14 cellular contexts compared by ENCODE assay signal in the genomic region with DNA sequence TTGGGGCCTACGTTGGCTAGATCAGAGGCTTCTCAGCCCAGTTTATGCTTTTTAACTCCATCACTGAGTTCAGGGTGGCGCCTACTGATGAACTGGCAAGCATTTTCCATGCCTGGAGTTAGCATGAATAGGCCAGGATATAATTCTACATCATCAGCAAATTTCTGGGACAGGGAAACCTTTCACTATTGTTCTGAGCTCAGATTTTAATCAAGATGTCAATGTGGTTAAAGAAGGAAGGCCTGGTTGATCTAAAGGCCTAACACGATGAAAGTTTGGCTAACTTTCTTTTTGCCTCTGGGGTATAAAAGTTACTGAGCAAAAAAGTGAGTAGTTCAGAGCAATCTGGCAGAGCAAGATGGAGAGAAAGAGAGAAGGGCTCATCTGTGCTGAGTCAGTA. TPM values are rescaled to one million over a fixed set of nuclear protein-coding genes. Genes with fewer than 3 reads are reported as not detected.
DNase-seq lines count a peak whose midpoint lies in the region; ATAC-seq, FAIRE-seq and TF ChIP-seq lines count a peak whose summit lies in the region.
"Had no signal": no experiment of that assay in that cellular context is flagged by ENCODE, and none has a peak within 500 bp of the region (broad histone marks: within the 10 kb centered on the region; RNA-seq: fewer than 3 reads in every experiment).

No MANE protein-coding gene starts in this region.

- H3K4me1 ChIP-seq in left ventricle myocardium inferior (peaks cover 6% of the 10 kb centered on the region), right atrium auricular region (no peaks in the 10 kb centered on the region), K562 (replicated peaks in 1 of 2; ENCODE audit: control insufficient read depth in 2 of 2, insufficient read depth in 2 of 2, low read length in 2 of 2) (peaks cover 12 to 23% of the 10 kb centered on the region in 2 experiments; a peak in 4 of 5 replicates), vagina (peaks cover 15% of the 10 kb centered on the region)
- H3K4me1 ChIP-seq: body of pancreas had no signal

- no peaks in the 10 kb centered on the region for H4K20me1 ChIP-seq in K562 (replicated peaks; ENCODE audit: control insufficient read depth, insufficient read depth, low read length)

- H3K36me3 Mint-ChIP-seq in mesothelial cell of epicardium: no peaks in the 10 kb centered on the region
- no peaks in the 10 kb centered on the region for H3K36me3 Mint-ChIP-seq in activated T-helper 17 cell treated with anti-CD3 and anti-CD28 coated beads, Interleukin-2, amount 50 U/mL, for 72 hours (ENCODE audit: low read depth)

- H3K36me3 ChIP-seq in left ventricle myocardium inferior: no peaks in the 10 kb centered on the region
- H3K36me3 ChIP-seq in right atrium auricular region: no peaks in the 10 kb centered on the region
- no peaks in the 10 kb centered on the region for H3K36me3 ChIP-seq in K562 (ENCODE audit: control insufficient read depth, insufficient read depth, low read length)
- no peaks in the 10 kb centered on the region for H3K36me3 ChIP-seq in vagina
- H3K36me3 ChIP-seq: upper lobe of right lung had no signal

- H3K79me2 ChIP-seq in K562 (ENCODE audit: control insufficient read depth, insufficient read depth, low read length): no peaks in the 10 kb centered on the region

- POLR2A ChIA-PET in K562 (lab: Yijun Ruan, JAX): interaction anchor here (0.9 to 1.6 kb wide), 2 partner anchors 18 to 101 kb away, joined by 3 read pairs; no protein-coding TSS in a partner anchor
- POLR2A ChIA-PET in RWPE1 (lab: Yijun Ruan, JAX; ENCODE audit: low non-redundant PET): no interaction called here

- DNase-seq in left ventricle myocardium inferior (no peak), right atrium auricular region (ENCODE audit: low spot score) (no peak), K562 (ENCODE audit: extremely low read depth in 1 of 4, low spot score in 3 of 4) (peak in 1 of 4 experiments; percentile 3), mesothelial cell of epicardium (ENCODE audit: low spot score in 2 of 2, unreplicated experiment in 2 of 2) (no peak), vagina (ENCODE audit: extremely low spot score in 2 of 2) (no peak), RWPE1 (ENCODE audit: low spot score) (no peak)
- DNase-seq: body of pancreas; effector CD8-positive, alpha-beta T cell; SK-N-SH; stimulated activated CD4-positive, alpha-beta T cell treated with anti-CD3 and anti-CD28 coated beads, Interleukin-15, amount 100 ng/mL, for 24 hours had no signal

- H3K9me3 ChIP-seq in left ventricle myocardium inferior (replicated peaks) (no peaks in the 10 kb centered on the region), right atrium auricular region (no peaks in the 10 kb centered on the region), K562 (replicated peaks; ENCODE audit: control insufficient read depth, insufficient read depth, low read depth, low read length) (no peaks in the 10 kb centered on the region), vagina (no peaks in the 10 kb centered on the region)
- H3K9me3 ChIP-seq: body of pancreas, SK-N-SH, upper lobe of right lung had no signal

- 0 out of 4 replicates have a peak overlapping the region, but pooled peaks of 1 of the 2 experiments have one; percentile 22 for H3K9ac ChIP-seq in K562 (ENCODE audit: insufficient read depth in 1 of 2, low read depth in 2 of 2, low read length in 2 of 2)
- H3K9ac ChIP-seq: SK-N-SH had no signal

- no peak for TF ChIP-seq EP300 in K562 (IDR thresholded peaks at IDR 0.05; ENCODE audit: low read length)

- H3K9me3 Mint-ChIP-seq in mesothelial cell of epicardium: no peaks in the 10 kb centered on the region
- H3K9me3 Mint-ChIP-seq in activated T-helper 17 cell treated with anti-CD3 and anti-CD28 coated beads, Interleukin-2, amount 50 U/mL, for 72 hours: no peaks in the 10 kb centered on the region

- H3K9me1 ChIP-seq in K562 (ENCODE audit: control insufficient read depth, insufficient read depth, low read length): no peaks in the 10 kb centered on the region

- TF ChIP-seq CTCF in left ventricle myocardium inferior (IDR thresholded peaks at IDR 0.05; ENCODE audit: borderline replicate concordance) (no peak), right atrium auricular region (IDR thresholded peaks at IDR 0.05) (no peak), K562 (IDR thresholded peaks at IDR 0.05 in 2 of 3, conservative IDR thresholded peaks at IDR 0.05 in 1 of 3; ENCODE audit: insufficient read depth in 2 of 3, low read depth in 1 of 3, low read length in 3 of 3) (no peak), mesothelial cell of epicardium (IDR thresholded peaks at IDR 0.05; ENCODE audit: unreplicated experiment) (no peak), vagina (IDR thresholded peaks at IDR 0.05) (no peak), RWPE1 (conservative IDR thresholded peaks at IDR 0.05; ENCODE audit: low read depth) (no peak)

- in situ Hi-C loops in K562 (cut with MboI): no loop called here

- ATAC-seq in K562 (no peak), HG02759 (IDR thresholded peaks at IDR 0.05; ENCODE audit: unreplicated experiment) (no peak)
- ATAC-seq in activated T-helper 17 cell treated with anti-CD3 and anti-CD28 coated beads, Interleukin-2, amount 50 U/mL, for 72 hours (replicated peaks): no peak
- ATAC-seq: body of pancreas, upper lobe of right lung had no signal

- no peak overlapping the region for H3K4me2 ChIP-seq in K562 (ENCODE audit: insufficient read depth, low read length)
- H3K4me2 ChIP-seq: SK-N-SH had no signal

- H3K27ac Mint-ChIP-seq in mesothelial cell of epicardium: peak overlapping the region; percentile 22
- H3K27ac Mint-ChIP-seq in activated T-helper 17 cell treated with anti-CD3 and anti-CD28 coated beads, Interleukin-2, amount 50 U/mL, for 72 hours: no peak overlapping the region

- CTCF ChIA-PET in K562 (lab: Yijun Ruan, JAX; ENCODE audit: low intra/inter-chr PET ratio): no interaction called here
- CTCF ChIA-PET in RWPE1 (lab: Yijun Ruan, JAX): no interaction called here

- no TSS peak for BruUV-seq in K562 (replicated peaks; lab: Mats Ljungman, UMichigan)

- H3K4me1 Mint-ChIP-seq in mesothelial cell of epicardium: peaks cover 3% of the 10 kb centered on the region
- H3K4me1 Mint-ChIP-seq in activated T-helper 17 cell treated with anti-CD3 and anti-CD28 coated beads, Interleukin-2, amount 50 U/mL, for 72 hours: no peaks in the 10 kb centered on the region

- peak overlapping the region; percentile 84 for H2AFZ ChIP-seq in K562 (ENCODE audit: low read depth, low read length)

- TF ChIP-seq RAD21 in K562 (CRISPR knock-in tag; conservative IDR thresholded peaks at IDR 0.05 in 1 of 2, IDR thresholded peaks at IDR 0.05 in 1 of 2): no peak

- 67% methylated on average over 3 of the region's 3 CpGs for WGBS in K562 (ENCODE audit: insufficient coverage, low coverage, missing lambda C conversion rate)

- H3K4me3 ChIP-seq in left ventricle myocardium inferior (no peak overlapping the region), right atrium auricular region (no peak overlapping the region), K562 (no peak overlapping the region), vagina (no peak overlapping the region)
- H3K4me3 ChIP-seq: body of pancreas, upper lobe of right lung had no signal

- FAIRE-seq in K562 (lab: Jason Lieb, UNC): no peak

- intact Hi-C loops in left ventricle myocardium inferior (cut with micrococcal nuclease): no loop called here
- intact Hi-C loops in K562 (cut with micrococcal nuclease): no loop called here
- intact Hi-C loops in vagina (cut with DNase I): no loop called here

- H3K27me3 Mint-ChIP-seq in mesothelial cell of epicardium (ENCODE audit: low read depth): peaks cover 1% of the 10 kb centered on the region
- H3K27me3 Mint-ChIP-seq in activated T-helper 17 cell treated with anti-CD3 and anti-CD28 coated beads, Interleukin-2, amount 50 U/mL, for 72 hours: no peaks in the 10 kb centered on the region

- no peaks in the 10 kb centered on the region for H3K27me3 ChIP-seq in left ventricle myocardium inferior (ENCODE audit: low read depth)
- no peaks in the 10 kb centered on the region for H3K27me3 ChIP-seq in right atrium auricular region
- H3K27me3 ChIP-seq in K562 (ENCODE audit: control insufficient read depth in 2 of 2, insufficient read depth in 2 of 2, low read length in 2 of 2): no peaks in the 10 kb centered on the region
- no peaks in the 10 kb centered on the region for H3K27me3 ChIP-seq in vagina
- H3K27me3 ChIP-seq: body of pancreas, upper lobe of right lung had no signal

- no peak overlapping the region for H3K4me3 Mint-ChIP-seq in mesothelial cell of epicardium
- no peak overlapping the region for H3K4me3 Mint-ChIP-seq in activated T-helper 17 cell treated with anti-CD3 and anti-CD28 coated beads, Interleukin-2, amount 50 U/mL, for 72 hours

- TF ChIP-seq POLR2A in K562 (conservative IDR thresholded peaks at IDR 0.05) (no peak), vagina (IDR thresholded peaks at IDR 0.05) (no peak)

- H3K27ac ChIP-seq in left ventricle myocardium inferior (replicated peaks) (peak overlapping the region; percentile 65), right atrium auricular region (no peak overlapping the region), K562 (ENCODE audit: extremely low read depth, low read depth, low read length) (peak overlapping the region; percentile 69; the same call in 1 of the 3 replicates), vagina (peak overlapping the region; percentile 5), RWPE1 (no peak overlapping the region)
- H3K27ac ChIP-seq: body of pancreas, upper lobe of right lung had no signal

RNA-seq across cellular contexts. Expression of a gene that starts 21.7 kb away (rescaled TPM):
- 259 TPM for total RNA-seq in left ventricle myocardium inferior
- 100 to 1,000 TPM; 156 to 372 TPM for total RNA-seq in right atrium auricular region
- 6.0 and 26.3 TPM in 2 replicates for total RNA-seq in K562 (2011; cell fraction: chromatin; rRNA removed; ENCODE audit: low replicate concordance)
- 38.8 and 53.5 TPM in 2 replicates for total RNA-seq in K562 (2011; cell fraction: nucleolus; rRNA removed)
- total RNA-seq in K562 (2011; cell fraction: nucleoplasm; rRNA removed): 31.1 and 36.4 TPM in 2 replicates
- 49.6 and 70.6 TPM in 2 replicates for total RNA-seq in K562 (2014; rRNA removed)
- 41.0 and 51.5 TPM in 2 replicates for total RNA-seq in K562 (2014; rRNA removed; fragmentation: Illumina TruSeq; extraction: Trizol)
- total RNA-seq in K562 (2015; rRNA removed; fragmentation: Illumina TruSeq; extraction: Trizol): 155 and 161 TPM in 2 replicates
- 163 and 164 TPM in 2 replicates for total RNA-seq in K562 (2021)
- polyA plus RNA-seq in K562 (2011; rRNA removed): 22.7 and 77.6 TPM in 2 replicates
- 128 TPM in 2 replicates for polyA plus RNA-seq in K562 (2011; cell fraction: cytosol; rRNA removed)
- polyA plus RNA-seq in K562 (2011; cell fraction: nucleus; rRNA removed): 28.0 and 34.2 TPM in 2 replicates
- 478 and 481 TPM in 2 replicates for polyA plus RNA-seq in K562 (2012)
- 242 and 297 TPM in 2 replicates for polyA plus RNA-seq in K562 (2014; fragmentation: Illumina TruSeq; extraction: Trizol)
- 100 to 1,000 TPM; 452 to 461 TPM for polyA plus RNA-seq in K562 (2014; fragmentation: Nextera tagmentation; extraction: Ambion mirVana)
- polyA plus RNA-seq in K562 (2014; rRNA removed): 77.7 and 150 TPM in 2 replicates
- 19.8 and 26.3 TPM in 2 replicates for polyA minus RNA-seq in K562 (2011; rRNA and poly(A)+ RNA removed)
- 49.6 and 95.7 TPM in 2 replicates for polyA minus RNA-seq in K562 (2011; cell fraction: cytosol; rRNA and poly(A)+ RNA removed)
- polyA minus RNA-seq in K562 (2011; cell fraction: nucleus; rRNA and poly(A)+ RNA removed): 6.9 and 19.4 TPM in 2 replicates
- total RNA-seq in mesothelial cell of epicardium: 540 to 561 TPM (median 547 TPM) in 3 replicates
- 908 TPM for total RNA-seq in vagina
- 10 to 100 TPM in 1 of 2 donors, 1 to 10 TPM in 1; 2.7 to 26.0 TPM for total RNA-seq in activated T-helper 17 cell treated with anti-CD3 and anti-CD28 coated beads, Interleukin-2, amount 50 U/mL, for 72 hours

RNA-seq across cellular contexts. Expression of a gene that starts 27.0 kb away (rescaled TPM):
- total RNA-seq in left ventricle myocardium inferior (1.5 TPM), right atrium auricular region (under 1 TPM in 1 of 2 donors, not detected in 1; 0.39 TPM), K562 (2014; rRNA removed) (22.7 and 26.2 TPM in 2 replicates), K562 (2014; rRNA removed; fragmentation: Illumina TruSeq; extraction: Trizol) (2.1 and 2.5 TPM in 2 replicates), K562 (2015; rRNA removed; fragmentation: Illumina TruSeq; extraction: Trizol) (7.6 and 9.7 TPM in 2 replicates), K562 (2021) (33.6 and 37.1 TPM in 2 replicates), mesothelial cell of epicardium (294 to 314 TPM (median 300 TPM) in 3 replicates), vagina (15.5 TPM)
- total RNA-seq in K562 (2011; cell fraction: chromatin; rRNA removed; ENCODE audit: low replicate concordance): 45.4 and 151 TPM in 2 replicates
- total RNA-seq in K562 (2011; cell fraction: nucleolus; rRNA removed): 117 and 141 TPM in 2 replicates
- 54.9 and 57.5 TPM in 2 replicates for total RNA-seq in K562 (2011; cell fraction: nucleoplasm; rRNA removed)
- polyA plus RNA-seq in K562 (2011; rRNA removed) (14.0 and 22.7 TPM in 2 replicates), K562 (2014; fragmentation: Illumina TruSeq; extraction: Trizol) (4.5 and 10.9 TPM in 2 replicates), K562 (2014; fragmentation: Nextera tagmentation; extraction: Ambion mirVana) (under 1 TPM in 1 of 2 experiments, not detected in 1; 0.20 TPM), K562 (2014; rRNA removed) (30.0 and 32.0 TPM in 2 replicates)
- polyA plus RNA-seq in K562 (2011; cell fraction: cytosol; rRNA removed): 20.4 and 42.5 TPM in 2 replicates
- 174 and 271 TPM in 2 replicates for polyA plus RNA-seq in K562 (2011; cell fraction: nucleus; rRNA removed)
- polyA plus RNA-seq in K562 (2012): 17.2 and 19.0 TPM in 2 replicates
- 2.1 and 3.3 TPM in 2 replicates for polyA minus RNA-seq in K562 (2011; rRNA and poly(A)+ RNA removed)
- polyA minus RNA-seq in K562 (2011; cell fraction: cytosol; rRNA and poly(A)+ RNA removed): 8.1 and 9.7 TPM in 2 replicates
- 23.6 and 27.2 TPM in 2 replicates for polyA minus RNA-seq in K562 (2011; cell fraction: nucleus; rRNA and poly(A)+ RNA removed)
- 1 to 10 TPM; 1.4 to 9.4 TPM for total RNA-seq in activated T-helper 17 cell treated with anti-CD3 and anti-CD28 coated beads, Interleukin-2, amount 50 U/mL, for 72 hours

RNA-seq across cellular contexts. Expression of a gene that starts 28.5 kb away (rescaled TPM):
- 83.5 TPM for total RNA-seq in left ventricle myocardium inferior
- 100 to 1,000 TPM in 1 of 2 donors, 10 to 100 TPM in 1; 82.3 to 241 TPM for total RNA-seq in right atrium auricular region
- total RNA-seq in K562 (2011; cell fraction: chromatin; rRNA removed; ENCODE audit: low replicate concordance): 394 and 929 TPM in 2 replicates
- total RNA-seq in K562 (2011; cell fraction: nucleolus; rRNA removed): 1,445 and 1,483 TPM in 2 replicates
- 1,061 and 1,262 TPM in 2 replicates for total RNA-seq in K562 (2011; cell fraction: nucleoplasm; rRNA removed)
- total RNA-seq in K562 (2014; rRNA removed): 793 and 818 TPM in 2 replicates
- total RNA-seq in K562 (2014; rRNA removed; fragmentation: Illumina TruSeq; extraction: Trizol): 572 and 787 TPM in 2 replicates
- 979 and 985 TPM in 2 replicates for total RNA-seq in K562 (2015; rRNA removed; fragmentation: Illumina TruSeq; extraction: Trizol)
- 691 and 717 TPM in 2 replicates for total RNA-seq in K562 (2021)
- polyA plus RNA-seq in K562 (2011; rRNA removed): 900 and 1,311 TPM in 2 replicates
- 2,724 and 2,737 TPM in 2 replicates for polyA plus RNA-seq in K562 (2011; cell fraction: cytosol; rRNA removed)
- polyA plus RNA-seq in K562 (2011; cell fraction: nucleus; rRNA removed): 780 and 1,049 TPM in 2 replicates
- 1,084 and 1,212 TPM in 2 replicates for polyA plus RNA-seq in K562 (2012)
- 1,966 and 1,984 TPM in 2 replicates for polyA plus RNA-seq in K562 (2014; fragmentation: Illumina TruSeq; extraction: Trizol)
- 1,000 to 10,000 TPM; 4,252 to 5,579 TPM for polyA plus RNA-seq in K562 (2014; fragmentation: Nextera tagmentation; extraction: Ambion mirVana)
- 974 and 999 TPM in 2 replicates for polyA plus RNA-seq in K562 (2014; rRNA removed)
- polyA minus RNA-seq in K562 (2011; rRNA and poly(A)+ RNA removed): 752 and 801 TPM in 2 replicates
- 577 and 662 TPM in 2 replicates for polyA minus RNA-seq in K562 (2011; cell fraction: cytosol; rRNA and poly(A)+ RNA removed)
- 139 and 266 TPM in 2 replicates for polyA minus RNA-seq in K562 (2011; cell fraction: nucleus; rRNA and poly(A)+ RNA removed)
- total RNA-seq in mesothelial cell of epicardium: 120 to 128 TPM (median 122 TPM) in 3 replicates
- 379 TPM for total RNA-seq in vagina
- 10 to 100 TPM; 95.7 to 97.1 TPM for total RNA-seq in activated T-helper 17 cell treated with anti-CD3 and anti-CD28 coated beads, Interleukin-2, amount 50 U/mL, for 72 hours

RNA-seq across cellular contexts. Expression of a gene that starts 34.7 kb away (rescaled TPM):
- total RNA-seq in left ventricle myocardium inferior (160 TPM), right atrium auricular region (100 to 1,000 TPM; 120 to 296 TPM), K562 (2014; rRNA removed) (52.8 and 187 TPM in 2 replicates), K562 (2014; rRNA removed; fragmentation: Illumina TruSeq; extraction: Trizol) (137 and 145 TPM in 2 replicates), K562 (2015; rRNA removed; fragmentation: Illumina TruSeq; extraction: Trizol) (290 and 356 TPM in 2 replicates), K562 (2021) (693 and 698 TPM in 2 replicates), mesothelial cell of epicardium (208 to 224 TPM (median 210 TPM) in 3 replicates), vagina (780 TPM)
- total RNA-seq in K562 (2011; cell fraction: chromatin; rRNA removed; ENCODE audit: low replicate concordance): 6.5 and 20.8 TPM in 2 replicates
- 47.0 and 138 TPM in 2 replicates for total RNA-seq in K562 (2011; cell fraction: nucleolus; rRNA removed)
- total RNA-seq in K562 (2011; cell fraction: nucleoplasm; rRNA removed): 31.5 and 44.9 TPM in 2 replicates
- polyA plus RNA-seq in K562 (2011; rRNA removed) (205 and 655 TPM in 2 replicates), K562 (2014; fragmentation: Illumina TruSeq; extraction: Trizol) (472 and 547 TPM in 2 replicates), K562 (2014; fragmentation: Nextera tagmentation; extraction: Ambion mirVana) (1,000 to 10,000 TPM; 3,629 to 4,872 TPM), K562 (2014; rRNA removed) (255 and 328 TPM in 2 replicates)
- 600 and 1,150 TPM in 2 replicates for polyA plus RNA-seq in K562 (2011; cell fraction: cytosol; rRNA removed)
- polyA plus RNA-seq in K562 (2011; cell fraction: nucleus; rRNA removed): 59.9 and 198 TPM in 2 replicates
- 488 and 506 TPM in 2 replicates for polyA plus RNA-seq in K562 (2012)
- polyA minus RNA-seq in K562 (2011; rRNA and poly(A)+ RNA removed): 69.9 and 190 TPM in 2 replicates
- polyA minus RNA-seq in K562 (2011; cell fraction: cytosol; rRNA and poly(A)+ RNA removed): 143 and 401 TPM in 2 replicates
- polyA minus RNA-seq in K562 (2011; cell fraction: nucleus; rRNA and poly(A)+ RNA removed): 14.8 and 71.3 TPM in 2 replicates
- total RNA-seq in activated T-helper 17 cell treated with anti-CD3 and anti-CD28 coated beads, Interleukin-2, amount 50 U/mL, for 72 hours: 100 to 1,000 TPM; 187 to 261 TPM

RNA-seq across cellular contexts. Expression of a gene that starts 43.0 kb away (rescaled TPM):
- total RNA-seq in left ventricle myocardium inferior (not detected), right atrium auricular region (not detected), K562 (2014; rRNA removed) (not detected in 2 replicates), K562 (2014; rRNA removed; fragmentation: Illumina TruSeq; extraction: Trizol) (not detected in 2 replicates), K562 (2015; rRNA removed; fragmentation: Illumina TruSeq; extraction: Trizol) (not detected in 2 replicates), K562 (2021) (not detected in 2 replicates), mesothelial cell of epicardium (not detected in 3 replicates), vagina (not detected)
- not detected in 2 replicates for total RNA-seq in K562 (2011; cell fraction: chromatin; rRNA removed; ENCODE audit: low replicate concordance)
- total RNA-seq in K562 (2011; cell fraction: nucleolus; rRNA removed): not detected in 2 replicates
- total RNA-seq in K562 (2011; cell fraction: nucleoplasm; rRNA removed): not detected in 2 replicates
- polyA plus RNA-seq in K562 (2011; rRNA removed) (not detected in 2 replicates), K562 (2014; fragmentation: Illumina TruSeq; extraction: Trizol) (not detected in 2 replicates), K562 (2014; fragmentation: Nextera tagmentation; extraction: Ambion mirVana) (not detected), K562 (2014; rRNA removed) (0.19 TPM in 1 of 2 replicates, not detected in the other)
- polyA plus RNA-seq in K562 (2011; cell fraction: cytosol; rRNA removed): not detected in 2 replicates
- polyA plus RNA-seq in K562 (2011; cell fraction: nucleus; rRNA removed): not detected in 2 replicates
- polyA plus RNA-seq in K562 (2012): not detected in 2 replicates
- polyA minus RNA-seq in K562 (2011; rRNA and poly(A)+ RNA removed): not detected in 2 replicates
- polyA minus RNA-seq in K562 (2011; cell fraction: cytosol; rRNA and poly(A)+ RNA removed): not detected in 2 replicates
- not detected in 2 replicates for polyA minus RNA-seq in K562 (2011; cell fraction: nucleus; rRNA and poly(A)+ RNA removed)
- not detected for total RNA-seq in activated T-helper 17 cell treated with anti-CD3 and anti-CD28 coated beads, Interleukin-2, amount 50 U/mL, for 72 hours
- total RNA-seq: body of pancreas, kidney epithelial cell, upper lobe of right lung had no signal
- polyA plus RNA-seq: SK-N-SH had no signal

Comparison
In these comparisons a context has a peak if more than half of its experiments do, and no peak if none do; other contexts are left out.
1. H3K27ac ChIP-seq: peak in left ventricle myocardium inferior (single experiment), K562 (single experiment) and vagina (single experiment); none in right atrium auricular region (0 of 2) and RWPE1 (single experiment).